In genomic region chr1:211648336-211648735, GRCh38 we compare ENCODE assay signal across 14 cellular contexts. TPM values are rescaled to one million over a fixed set of nuclear protein-coding genes. Genes with fewer than 3 reads are reported as not detected.
DNase-seq lines count a peak whose midpoint lies in the region; ATAC-seq, FAIRE-seq and TF ChIP-seq lines count a peak whose summit lies in the region.
"Had no signal": no experiment of that assay in that cellular context is flagged by ENCODE, and none has a peak within 500 bp of the region (broad histone marks: within the 10 kb centered on the region; RNA-seq: fewer than 3 reads in every experiment).

No MANE protein-coding gene starts in this region.

- H3K4me1 Mint-ChIP-seq in MCF 10A (ENCODE audit: insufficient read depth, unreplicated experiment): peaks cover 35% of the 10 kb centered on the region
- H3K4me1 Mint-ChIP-seq: activated B cell treated with CpG ODN at 0.5 μM for 24 hours had no signal

- H3K27ac ChIP-seq in breast epithelium: no peak overlapping the region

- intact Hi-C loops in MCF 10A (cut with micrococcal nuclease): no loop called here
- intact Hi-C loops in breast epithelium (cut with DNase I; ENCODE audit: low total_unique reads): no loop called here

- H3K36me3 Mint-ChIP-seq in MCF 10A (ENCODE audit: insufficient read depth, unreplicated experiment): no peaks in the 10 kb centered on the region

- H3K27me3 ChIP-seq in breast epithelium: no peaks in the 10 kb centered on the region

- H3K4me3 ChIP-seq in breast epithelium: no peak overlapping the region
- H3K4me3 ChIP-seq in choroid plexus epithelial cell (ENCODE audit: low read depth, low read length): no peak overlapping the region

- BruUV-seq in MCF 10A (replicated peaks; lab: Mats Ljungman, UMichigan): no TSS peak

- POLR2A ChIA-PET in MCF 10A (lab: Yijun Ruan, JAX): interaction anchor here (0.7 to 24.4 kb wide), 26 partner anchors 9 to 390 kb away, joined by 3 to 423 read pairs (median 4); partner anchors contain the start of genes DTL, INTS7 and SLC30A1

- H3K27me3 Mint-ChIP-seq in MCF 10A (ENCODE audit: insufficient read depth, unreplicated experiment): no peaks in the 10 kb centered on the region

- H3K9me3 Mint-ChIP-seq in MCF 10A (ENCODE audit: unreplicated experiment): no peaks in the 10 kb centered on the region
- H3K9me3 Mint-ChIP-seq: activated B cell treated with CpG ODN at 0.5 μM for 24 hours had no signal

- peak; percentile 5 for ATAC-seq in left lobe of liver
- ATAC-seq in HG03469 (IDR thresholded peaks at IDR 0.05; ENCODE audit: unreplicated experiment): no peak
- no peak for ATAC-seq in GM21529 (IDR thresholded peaks at IDR 0.05; ENCODE audit: unreplicated experiment)

- TF ChIP-seq CTCF in MCF 10A (IDR thresholded peaks at IDR 0.05; ENCODE audit: unreplicated experiment): no peak
- TF ChIP-seq CTCF in breast epithelium (IDR thresholded peaks at IDR 0.05): no peak
- no peak for TF ChIP-seq CTCF in choroid plexus epithelial cell (conservative IDR thresholded peaks at IDR 0.05; ENCODE audit: low read depth, low read length)

- no peak for FAIRE-seq in urothelium cell line (lab: Jason Lieb, UNC)
- FAIRE-seq: A204.1 had no signal

- H3K9me3 ChIP-seq in breast epithelium: no peaks in the 10 kb centered on the region

- H3K4me1 ChIP-seq in breast epithelium: no peaks in the 10 kb centered on the region

- no peaks in the 10 kb centered on the region for H3K36me3 ChIP-seq in breast epithelium

- no peak overlapping the region for H3K4me3 Mint-ChIP-seq in MCF 10A (ENCODE audit: unreplicated experiment)
- H3K4me3 Mint-ChIP-seq: activated B cell treated with CpG ODN at 0.5 μM for 24 hours had no signal

- TF ChIP-seq POLR2A in breast epithelium (IDR thresholded peaks at IDR 0.05): no peak

- CTCF ChIA-PET in MCF 10A (lab: Yijun Ruan, JAX): interaction anchor here (0.6 to 16.1 kb wide), 21 partner anchors 8 to 1127 kb away, joined by 3 to 418 read pairs (median 4); partner anchors contain the start of gene SLC30A1

- peak overlapping the region; percentile 1 for H3K27ac Mint-ChIP-seq in MCF 10A (ENCODE audit: low read depth, unreplicated experiment)
- H3K27ac Mint-ChIP-seq: activated B cell treated with CpG ODN at 0.5 μM for 24 hours had no signal

- peak; percentile 91 for DNase-seq in MCF 10A (ENCODE audit: unreplicated experiment)
- no peak for DNase-seq in breast epithelium (ENCODE audit: low spot score in 2 of 2)
- DNase-seq in choroid plexus epithelial cell (ENCODE audit: low read depth): peak; percentile 73
- peak; percentile 44 for DNase-seq in left lobe of liver (ENCODE audit: low spot score)
- peak; percentile 55 for DNase-seq in urothelium cell line (ENCODE audit: low spot score)
- DNase-seq in Ammon's horn (ENCODE audit: low spot score): no peak
- DNase-seq: activated B cell treated with CpG ODN at 0.5 μM for 24 hours; activated T-cell treated with anti-CD3 and anti-CD28 coated beads, Interleukin-2, amount 50 U/mL, for 1 hour; DMS 273 treated with DMSO at 0.1 percent for 48 hours; NCI-H1417 treated with DMSO at 0.1 percent for 48 hours; NCI-H82 had no signal

RNA-seq across cellular contexts. Expression of gene NEK2, which starts 27.1 kb away (rescaled TPM):
- total RNA-seq in MCF 10A (2022) (33.4 and 44.5 TPM in 2 replicates), breast epithelium (1 to 10 TPM in 1 of 3 donors, not detected in 2; 1.8 TPM), left lobe of liver (0.13 TPM)

Comparison
In these comparisons a context has a peak if more than half of its experiments do, and no peak if none do; other contexts are left out.
1. DNase-seq: peak in MCF 10A (single experiment), choroid plexus epithelial cell (single experiment), left lobe of liver (single experiment) and urothelium cell line (single experiment); none in breast epithelium (0 of 2) and Ammon's horn (single experiment).
2. RNA of gene NEK2, which starts 27.1 kb away (total RNA-seq): 33.4 to 44.5 TPM in MCF 10A; 0.13 TPM in left lobe of liver (single experiment) and 1.8 TPM in breast epithelium; every median in the first group is over 10 times any median in the second.